ENCODE assay signal across 8 cellular contexts in the genomic region with DNA sequence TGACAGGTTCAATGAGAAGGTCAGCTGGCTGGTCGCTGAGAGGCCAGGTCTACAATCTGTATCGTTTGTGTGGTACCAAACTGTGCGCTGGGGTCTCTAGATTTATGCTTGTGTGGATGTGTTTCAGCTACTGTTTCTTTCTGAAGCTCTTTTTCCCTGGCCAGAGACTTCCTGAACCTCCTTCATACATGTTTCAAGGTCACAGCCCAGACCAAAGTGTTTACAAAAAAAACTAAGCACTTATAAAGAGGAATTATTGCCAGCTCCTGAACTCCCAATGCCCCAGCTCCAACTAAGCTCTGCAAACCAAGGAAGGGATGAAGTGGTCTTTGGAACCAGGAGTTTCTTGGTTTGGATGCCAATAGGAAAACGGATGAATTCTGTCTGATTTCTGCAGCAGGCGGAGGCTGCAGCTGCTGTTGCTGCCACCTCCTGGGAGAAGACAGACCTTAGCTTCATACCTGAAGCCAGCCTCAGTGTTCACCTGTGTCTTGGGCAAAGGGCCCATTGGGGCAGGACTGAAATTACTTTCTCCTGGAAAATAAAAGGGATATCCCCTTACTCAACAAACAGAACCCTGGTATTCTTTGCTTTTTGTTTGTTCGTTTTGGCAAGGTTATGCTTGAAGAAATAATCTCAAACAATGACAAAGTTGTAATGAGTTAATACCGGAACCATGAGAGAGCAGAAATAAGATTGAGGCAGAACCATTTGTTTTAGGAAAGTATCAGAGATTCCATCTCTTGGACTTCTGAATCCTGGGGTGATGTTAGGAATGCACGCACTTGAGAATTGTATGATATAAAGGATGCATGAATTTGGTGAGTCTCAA. TPM values are rescaled to one million over a fixed set of nuclear protein-coding genes. Genes with fewer than 3 reads are reported as not detected.
A peak's percentile ranks its signal among the peaks of the same experiment; 100 is the strongest.
DNase-seq lines count a peak whose midpoint lies in the region; ATAC-seq and FAIRE-seq lines count a peak whose summit lies in the region.

No MANE protein-coding gene starts in this region.

- H3K4me1 ChIP-seq in mesendoderm (ENCODE audit: control insufficient read depth, low read depth, low read length) = no peaks in the 10 kb centered on the region

- no peaks in the 10 kb centered on the region for H3K36me3 ChIP-seq in mesendoderm (ENCODE audit: control insufficient read depth, insufficient read depth, low read length)

- no peak overlapping the region for H2AK5ac ChIP-seq in mesendoderm (ENCODE audit: low read length)

- H2BK15ac ChIP-seq in mesendoderm (replicated peaks; ENCODE audit: low read depth) = no peak overlapping the region

- H3K27me3 ChIP-seq in mesendoderm (ENCODE audit: insufficient read depth, low read length, poor library complexity) = no peaks in the 10 kb centered on the region

- H3K79me2 ChIP-seq in mesendoderm (ENCODE audit: control insufficient read depth, insufficient read depth, low read length) = no peaks in the 10 kb centered on the region

- no peak overlapping the region for H3K18ac ChIP-seq in mesendoderm (ENCODE audit: low read length)

- no peak overlapping the region for H3K56ac ChIP-seq in mesendoderm (ENCODE audit: low read length)

- no peak overlapping the region for H4K8ac ChIP-seq in mesendoderm (ENCODE audit: low read depth, low read length)

- H2BK5ac ChIP-seq in mesendoderm (ENCODE audit: low read length) = no peak overlapping the region

- no peak overlapping the region for H3K4ac ChIP-seq in mesendoderm (ENCODE audit: low read depth, low read length)

- no peak overlapping the region for H3K4me3 ChIP-seq in mesendoderm (ENCODE audit: low read length)

- peak; percentile 31 for DNase-seq in NCI-H2196 (lab: John Stamatoyannopoulos, UW; ENCODE audit: unreplicated experiment)
- DNase-seq in NCI-H2196 treated with DMSO at 0.1 percent for 48 hours (lab: John Stamatoyannopoulos, UW; ENCODE audit: unreplicated experiment) = no peak
- peak; percentile 31 for DNase-seq in RCC 7860 (ENCODE audit: low spot score)
- peak; percentile 23 for DNase-seq in central memory CD4-positive, alpha-beta T cell
- peak; percentile 64 for DNase-seq in mesendoderm
- DNase-seq in DMS114 treated with DMSO at 0.1 percent for 48 hours (lab: John Stamatoyannopoulos, UW; ENCODE audit: unreplicated experiment) = no peak
- DNase-seq in MV-4-11 (lab: John Stamatoyannopoulos, UW) = no peak

- no peak for ATAC-seq in GM18861 (IDR thresholded peaks at IDR 0.05; ENCODE audit: unreplicated experiment)

- H3K79me1 ChIP-seq in mesendoderm (ENCODE audit: low read length) = no peaks in the 10 kb centered on the region

- H4K5ac ChIP-seq in mesendoderm (ENCODE audit: low read length) = no peak overlapping the region

- H3K4me2 ChIP-seq in mesendoderm (ENCODE audit: low read length) = no peak overlapping the region

- H3K9ac ChIP-seq in mesendoderm (ENCODE audit: low read length) = no peak overlapping the region

- H3K23ac ChIP-seq in mesendoderm (ENCODE audit: low read length) = no peak overlapping the region

- H3K27ac ChIP-seq in mesendoderm (ENCODE audit: low read depth, low read length) = no peak overlapping the region

- H2BK120ac ChIP-seq in mesendoderm (ENCODE audit: low read depth, low read length) = no peak overlapping the region

- FAIRE-seq in RCC 7860 (lab: Jason Lieb, UNC) = no peak

- no CpG with 5 or more reads among the region's 8 CpGs for WGBS in mesendoderm (ENCODE audit: extremely low coverage, insufficient coverage, low lambda C conversion rate)

RNA-seq across cellular contexts. Expression of gene MKLN1, which starts 24.6 kb away (rescaled TPM):
- 24.2 TPM for polyA plus RNA-seq in mesendoderm (2013, experiment 1 of 2)
- 25.2 TPM for polyA plus RNA-seq in mesendoderm (2013, experiment 2 of 2)

Comparison
In these comparisons a context has a peak if more than half of its experiments do, and no peak if none do; other contexts are left out.
1. DNase-seq: peak in NCI-H2196 (single experiment), RCC 7860 (single experiment), central memory CD4-positive, alpha-beta T cell (single experiment) and mesendoderm (single experiment); none in NCI-H2196 treated with DMSO at 0.1 percent for 48 hours (single experiment), DMS114 treated with DMSO at 0.1 percent for 48 hours (single experiment) and MV-4-11 (single experiment).